Comparison of ENCODE assay signal across 9 cellular contexts in the genomic region with DNA sequence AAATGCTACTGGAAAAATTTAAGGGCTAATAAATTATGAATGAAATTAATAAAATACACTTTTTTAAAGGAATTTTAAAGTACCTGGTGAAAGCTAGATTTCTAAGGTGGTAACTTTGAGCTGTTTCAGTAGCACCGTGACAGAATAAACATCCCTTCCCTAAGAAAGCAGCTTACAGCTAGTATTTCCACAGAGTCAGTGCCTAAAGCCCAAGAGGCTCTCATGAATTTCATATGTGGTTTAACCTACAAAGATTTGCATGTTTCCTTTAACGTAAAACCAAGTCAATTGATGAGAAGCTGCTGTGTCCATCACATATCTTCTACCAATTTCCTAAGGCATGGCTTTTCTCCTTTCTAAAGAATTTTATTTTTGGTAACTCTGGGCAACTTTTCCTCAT. TPM values are rescaled to one million over a fixed set of nuclear protein-coding genes. Genes with fewer than 3 reads are reported as not detected.
"Had no signal": no experiment of that assay in that cellular context is flagged by ENCODE, and none has a peak within 500 bp of the region (broad histone marks: within the 10 kb centered on the region; RNA-seq: fewer than 3 reads in every experiment).

No MANE protein-coding gene starts in this region.

- H3K4me3 ChIP-seq: GM23338 had no signal

- H3K4me3 Mint-ChIP-seq: GM23338, H9, IgD-negative memory B cell had no signal

- H3K27ac Mint-ChIP-seq: GM23338, H9, IgD-negative memory B cell had no signal

- DNase-seq: H9, HCEC 1CT, KBM-7 had no signal

- H3K9me3 Mint-ChIP-seq: GM23338, IgD-negative memory B cell had no signal

- H3K4me2 ChIP-seq: GM23338 had no signal

- H3K27ac ChIP-seq: HL-60 had no signal

- H3K27me3 Mint-ChIP-seq: IgD-negative memory B cell had no signal

- ATAC-seq: GM23338, HepG2 had no signal

- H2AFZ ChIP-seq: GM23338 had no signal

RNA-seq across cellular contexts. Expression of a gene that starts 56.8 kb away (rescaled TPM):
- total RNA-seq: GM23338, H1, H9, HepG2, HT1080 had no signal
- polyA plus RNA-seq: GM23338, H1, HepG2, IgD-negative memory B cell had no signal
